In genomic region chr20:20562507-20562906, GRCh38 we compare ENCODE assay signal across 21 cellular contexts.
DNase-seq lines count a peak whose midpoint lies in the region; ATAC-seq lines count a peak whose summit lies in the region.
"Had no signal": no experiment of that assay in that cellular context is flagged by ENCODE, and none has a peak within 500 bp of the region (broad histone marks: within the 10 kb centered on the region; RNA-seq: fewer than 3 reads in every experiment).

No MANE protein-coding gene starts in this region.

- peaks cover 19% of the 10 kb centered on the region for H3K36me3 Mint-ChIP-seq in activated CD4-positive, alpha-beta T cell treated with anti-CD3 and anti-CD28 coated beads, Interleukin-2, amount 10 ng/mL, durations not matched to agents 24 days and 14 days (ENCODE audit: low read depth)

- ATAC-seq in HG03432 (IDR thresholded peaks at IDR 0.05; ENCODE audit: unreplicated experiment): peak; percentile 57

- no peak for DNase-seq in activated CD4-positive, alpha-beta T cell treated with anti-CD3 and anti-CD28 coated beads, Interleukin-2, amount 10 ng/mL, durations not matched to agents 24 days and 14 days
- no peak for DNase-seq in activated CD4-positive, alpha-beta T cell treated with anti-CD3 and anti-CD28 coated beads for 4 hours
- DNase-seq in NCI-H524 (lab: John Stamatoyannopoulos, UW) (peak; percentile 76 to 95), superior temporal gyrus (ENCODE audit: extremely low spot score) (peak; percentile 33), dermis blood vessel endothelial cell (no peak), CD1c-positive myeloid dendritic cell (ENCODE audit: extremely low spot score) (no peak)
- no peak for DNase-seq in stimulated activated CD4-positive, alpha-beta T cell treated with anti-CD3 and anti-CD28 coated beads, Interleukin-1b, Interleukin-23, amount 100 ng/mL, for 48 hours
- DNase-seq: CD8-positive, alpha-beta memory T cell; GDM1; HCEC 1CT; Karpas-422; MG63; NCI-H1105; NCI-H1930; NCI-H2227 treated with DMSO at 0.1 percent for 48 hours; NCI-H526 treated with DMSO at 0.1 percent for 48 hours; OCI-M1; RPMI8226; SIG-M5 had no signal

- peak overlapping the region; percentile 12 for H3K27ac Mint-ChIP-seq in activated CD4-positive, alpha-beta T cell treated with anti-CD3 and anti-CD28 coated beads, Interleukin-2, amount 10 ng/mL, durations not matched to agents 24 days and 14 days
- H3K27ac Mint-ChIP-seq: CD8-positive, alpha-beta memory T cell; T-helper 1 cell treated with Interleukin-12 subunit alpha and Interleukin-12 subunit beta and Interleukin-4 antibody, amounts not matched to agents 30 μg/mL and 1 μg/mL, for 36 hours had no signal

- no peaks in the 10 kb centered on the region for H3K9me3 Mint-ChIP-seq in activated CD4-positive, alpha-beta T cell treated with anti-CD3 and anti-CD28 coated beads, Interleukin-2, amount 10 ng/mL, durations not matched to agents 24 days and 14 days
- H3K9me3 Mint-ChIP-seq: CD8-positive, alpha-beta memory T cell; T-helper 1 cell treated with Interleukin-12 subunit alpha and Interleukin-12 subunit beta and Interleukin-4 antibody, amounts not matched to agents 30 μg/mL and 1 μg/mL, for 36 hours had no signal

- intact Hi-C loops in activated CD4-positive, alpha-beta T cell treated with anti-CD3 and anti-CD28 coated beads, Interleukin-2, amount 10 ng/mL, durations not matched to agents 24 days and 14 days (cut with micrococcal nuclease): no loop called here

- H3K4me1 Mint-ChIP-seq in activated CD4-positive, alpha-beta T cell treated with anti-CD3 and anti-CD28 coated beads, Interleukin-2, amount 10 ng/mL, durations not matched to agents 24 days and 14 days: peaks cover 22% of the 10 kb centered on the region
- H3K4me1 Mint-ChIP-seq: CD8-positive, alpha-beta memory T cell had no signal

- H3K27me3 Mint-ChIP-seq in activated CD4-positive, alpha-beta T cell treated with anti-CD3 and anti-CD28 coated beads, Interleukin-2, amount 10 ng/mL, durations not matched to agents 24 days and 14 days: no peaks in the 10 kb centered on the region
- H3K27me3 Mint-ChIP-seq: CD8-positive, alpha-beta memory T cell had no signal

- H3K4me3 Mint-ChIP-seq in activated CD4-positive, alpha-beta T cell treated with anti-CD3 and anti-CD28 coated beads, Interleukin-2, amount 10 ng/mL, durations not matched to agents 24 days and 14 days: no peak overlapping the region
- H3K4me3 Mint-ChIP-seq: CD8-positive, alpha-beta memory T cell; T-helper 1 cell treated with Interleukin-12 subunit alpha and Interleukin-12 subunit beta and Interleukin-4 antibody, amounts not matched to agents 30 μg/mL and 1 μg/mL, for 36 hours had no signal

Comparison
In these comparisons a context has a peak if more than half of its experiments do, and no peak if none do; other contexts are left out.
1. DNase-seq: peak in NCI-H524 (2 of 2) and superior temporal gyrus (single experiment); none in activated CD4-positive, alpha-beta T cell treated with anti-CD3 and anti-CD28 coated beads, Interleukin-2, amount 10 ng/mL, durations not matched to agents 24 days and 14 days (single experiment), activated CD4-positive, alpha-beta T cell treated with anti-CD3 and anti-CD28 coated beads for 4 hours (0 of 2), dermis blood vessel endothelial cell (single experiment), stimulated activated CD4-positive, alpha-beta T cell treated with anti-CD3 and anti-CD28 coated beads, Interleukin-1b, Interleukin-23, amount 100 ng/mL, for 48 hours (single experiment) and CD1c-positive myeloid dendritic cell (single experiment).